ENCODE assay signal across 8 cellular contexts in the genomic region with DNA sequence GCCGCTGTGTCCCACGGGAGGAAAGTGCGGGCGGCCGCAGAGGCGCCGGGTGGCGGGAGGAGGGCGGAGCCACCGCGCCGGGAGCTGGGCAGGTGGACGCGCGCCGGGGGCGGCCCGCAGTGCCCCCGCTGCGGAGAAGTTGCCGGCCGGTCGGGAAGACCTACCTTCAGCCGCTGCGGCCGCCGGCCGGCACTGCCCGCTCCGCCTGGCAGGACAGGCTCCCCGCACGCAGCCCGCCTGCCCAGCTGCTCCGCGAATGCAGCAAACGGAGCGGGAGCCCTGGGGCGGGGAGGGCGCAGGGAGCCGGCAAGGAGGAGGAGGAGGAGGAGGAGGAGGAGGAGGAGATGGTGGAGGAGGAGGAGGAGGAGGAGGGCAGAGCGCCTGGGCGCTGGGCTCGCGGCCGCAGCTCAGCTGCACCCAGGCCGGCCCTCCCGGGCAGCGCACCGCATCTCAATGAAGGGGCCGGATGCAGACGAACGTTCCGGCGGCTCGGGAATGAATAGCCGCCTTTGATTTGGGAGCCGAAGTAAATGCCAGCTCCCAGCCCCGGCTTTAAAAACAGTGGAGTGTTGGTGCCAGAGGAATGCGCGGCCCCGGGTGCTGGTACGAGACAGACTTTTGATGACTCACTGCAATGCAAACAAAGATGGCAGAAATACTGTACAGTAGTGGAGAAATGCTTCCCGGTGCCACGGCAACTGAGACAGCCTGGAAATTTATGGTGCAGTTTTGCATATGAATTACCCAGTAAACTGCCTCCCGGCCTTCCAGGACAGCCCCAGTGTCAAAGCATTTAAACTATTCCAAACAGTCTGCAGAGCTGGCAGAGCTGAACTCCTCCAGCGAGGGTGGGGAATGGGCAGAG. TPM values are rescaled to one million over a fixed set of nuclear protein-coding genes. Genes with fewer than 3 reads are reported as not detected.
DNase-seq lines count a peak whose midpoint lies in the region; ATAC-seq and TF ChIP-seq lines count a peak whose summit lies in the region.

No MANE protein-coding gene starts in this region.

- peak overlapping the region; percentile 73 to 99 (median 92) for H3K27ac Mint-ChIP-seq in brain

- H3K9me3 Mint-ChIP-seq in brain: no peaks in the 10 kb centered on the region

- H3K4me3 Mint-ChIP-seq in brain: peak overlapping the region; percentile 81 to 90 (median 85)

- H3K27me3 Mint-ChIP-seq in brain: peaks cover 5% of the 10 kb centered on the region

- TF ChIP-seq CTCF in brain (conservative IDR thresholded peaks at IDR 0.05): no peak

- ATAC-seq in HG03108 (IDR thresholded peaks at IDR 0.05; ENCODE audit: unreplicated experiment) (no peak), HG03457 (IDR thresholded peaks at IDR 0.05; ENCODE audit: unreplicated experiment) (no peak)

- no peaks in the 10 kb centered on the region for H3K36me3 Mint-ChIP-seq in brain

- DNase-seq in AG08396 (ENCODE audit: low spot score): peak; percentile 91
- peak; percentile 98 for DNase-seq in H4 (ENCODE audit: low spot score)
- DNase-seq in NCI-H526 (lab: John Stamatoyannopoulos, UW): peak; percentile 94 to 96
- DNase-seq in hypothalamus (lab: John Stamatoyannopoulos, UW): peak in 47 of 51 donors; percentile 43 to 97 (median 85)
- peak; percentile 94 for DNase-seq in pons (ENCODE audit: low spot score)

- H3K4me1 Mint-ChIP-seq in brain: peaks cover 50% of the 10 kb centered on the region

RNA-seq across cellular contexts. Expression of gene NACC2, which starts 43.3 kb away (rescaled TPM):
- total RNA-seq in H4 (2014; rRNA removed; shearing (Covaris generic)): 5.6 and 6.0 TPM in 2 replicates
- 20.6 TPM for polyA plus RNA-seq in brain (ENCODE audit: insufficient read depth, low read depth, low replicate concordance)
